In genomic region chr12:26830783-26831601, GRCh38 we compare ENCODE assay signal across 8 cellular contexts. TPM values are rescaled to one million over a fixed set of nuclear protein-coding genes. Genes with fewer than 3 reads are reported as not detected.
DNase-seq lines count a peak whose midpoint lies in the region; ATAC-seq and TF ChIP-seq lines count a peak whose summit lies in the region.

No MANE protein-coding gene starts in this region.

- peak; percentile 29 for DNase-seq in NCI-H510A treated with DMSO at 0.1 percent for 48 hours (lab: John Stamatoyannopoulos, UW)
- DNase-seq in NCI-H510A (lab: John Stamatoyannopoulos, UW), result no peak
- DNase-seq in esophagus squamous epithelium (lab: John Stamatoyannopoulos, UW), result no peak
- DNase-seq in sigmoid colon, result no peak
- no peak for DNase-seq in posterior vena cava (ENCODE audit: low spot score)
- DNase-seq in SKM-1 treated with dmso at 0.1 percent for 144 hours (lab: John Stamatoyannopoulos, UW; ENCODE audit: unreplicated experiment), result no peak

- no peak for TF ChIP-seq CTCF in SU-DHL-6 (IDR thresholded peaks at IDR 0.05; ENCODE audit: insufficient read depth, low read length, poor library complexity, severe bottlenecking)
- TF ChIP-seq CTCF in esophagus squamous epithelium (IDR thresholded peaks at IDR 0.05), result no peak
- TF ChIP-seq CTCF in sigmoid colon (IDR thresholded peaks at IDR 0.05), result no peak

- H3K36me3 ChIP-seq in SU-DHL-6 (ENCODE audit: low read length), result no peaks in the 10 kb centered on the region
- H3K36me3 ChIP-seq in esophagus squamous epithelium, result no peaks in the 10 kb centered on the region
- no peaks in the 10 kb centered on the region for H3K36me3 ChIP-seq in sigmoid colon

- H3K27me3 ChIP-seq in SU-DHL-6 (ENCODE audit: low read length), result no peaks in the 10 kb centered on the region
- no peaks in the 10 kb centered on the region for H3K27me3 ChIP-seq in esophagus squamous epithelium
- H3K27me3 ChIP-seq in sigmoid colon, result no peaks in the 10 kb centered on the region

- H2AFZ ChIP-seq in SU-DHL-6 (ENCODE audit: low read depth, low read length, severe bottlenecking), result no peak overlapping the region

- WGBS in esophagus squamous epithelium, 2 donors, result 35 to 51% methylated on average over 10 to 13 of the region's 14 CpGs
- WGBS in sigmoid colon, 2 donors, result 55 to 70% methylated on average over 14 of the region's 14 CpGs

- H4K20me1 ChIP-seq in SU-DHL-6 (ENCODE audit: low read depth, low read length), result no peaks in the 10 kb centered on the region; the same call in none of the 2 replicates

- H3K9me2 ChIP-seq in SU-DHL-6 (replicated peaks; ENCODE audit: insufficient read depth, low read length), result no peaks in the 10 kb centered on the region

- no peak for ATAC-seq in GM18511 (IDR thresholded peaks at IDR 0.05; ENCODE audit: unreplicated experiment)

- no peak for TF ChIP-seq EP300 in sigmoid colon (IDR thresholded peaks at IDR 0.05)

- no peak overlapping the region for H3K4me3 ChIP-seq in SU-DHL-6 (ENCODE audit: insufficient read depth, low read length, poor library complexity, severe bottlenecking)
- peak overlapping the region in 3 of 4 donors; percentile 27 to 83 (median 51) for H3K4me3 ChIP-seq in esophagus squamous epithelium
- peak overlapping the region; percentile 4 to 85 (median 32) for H3K4me3 ChIP-seq in sigmoid colon

- H3K4me1 ChIP-seq in esophagus squamous epithelium, result peaks cover 10 to 46% (median 16%) of the 10 kb centered on the region in 3 donors
- H3K4me1 ChIP-seq in sigmoid colon, result peaks cover 0 to 50% (median 37%) of the 10 kb centered on the region in 4 donors

- intact Hi-C loops in esophagus squamous epithelium (cut with DNase I), result no loop called here
- intact Hi-C loops in sigmoid colon (cut with DNase I), result loop anchor here (5.0 kb wide), 5 partner anchors 89 to 719 kb away; no protein-coding TSS in a partner anchor
- intact Hi-C loops in posterior vena cava (cut with DNase I), result loop anchor here in 1 of 2 donors (5.0 kb wide), 1 partner anchor 51 kb away; no protein-coding TSS in a partner anchor

- H3K79me2 ChIP-seq in SU-DHL-6 (ENCODE audit: insufficient read depth, low read length), result no peaks in the 10 kb centered on the region

- H3K27ac ChIP-seq in SU-DHL-6 (ENCODE audit: low read depth, low read length) (no peak overlapping the region), esophagus squamous epithelium (peak overlapping the region in 2 of 4 donors; percentile 22 to 27), sigmoid colon (peak overlapping the region in 3 of 4 donors; percentile 55 to 96 (median 62))

- peak overlapping the region; percentile 25 for H3K4me2 ChIP-seq in SU-DHL-6 (ENCODE audit: low read depth, low read length, poor library complexity, severe bottlenecking)

- H3K9me3 ChIP-seq in SU-DHL-6 (ENCODE audit: insufficient read depth, low read length), result no peaks in the 10 kb centered on the region
- no peaks in the 10 kb centered on the region for H3K9me3 ChIP-seq in esophagus squamous epithelium
- H3K9me3 ChIP-seq in sigmoid colon, result no peaks in the 10 kb centered on the region

- H3K9ac ChIP-seq in SU-DHL-6 (ENCODE audit: low read length), result no peak overlapping the region

- peaks cover 9% of the 10 kb centered on the region; the same call in 1 of the 2 replicates for H3F3A ChIP-seq in SU-DHL-6 (ENCODE audit: insufficient read depth)

- TF ChIP-seq POLR2A in esophagus squamous epithelium (IDR thresholded peaks at IDR 0.05), result no peak
- no peak for TF ChIP-seq POLR2A in sigmoid colon (IDR thresholded peaks at IDR 0.05)

RNA-seq across cellular contexts. Expression of gene ITPR2, which starts 2.0 kb away (rescaled TPM):
- total RNA-seq in esophagus squamous epithelium (10 to 100 TPM; 30.7 to 49.3 (median 37.6) TPM), sigmoid colon (10 to 100 TPM; 58.9 to 78.1 (median 64.0) TPM), posterior vena cava (10 to 100 TPM; 38.8 to 40.3 TPM)
- 1 to 10 TPM; 1.4 to 6.2 (median 1.8) TPM for polyA plus RNA-seq in sigmoid colon
